28 cellular contexts compared by ENCODE assay signal in genomic region chr2:148944536-148944935, GRCh38.
"Had no signal": no experiment of that assay in that cellular context is flagged by ENCODE, and none has a peak within 500 bp of the region (broad histone marks: within the 10 kb centered on the region; RNA-seq: fewer than 3 reads in every experiment).

No MANE protein-coding gene starts in this region.

- H3K4me1 ChIP-seq: ascending aorta had no signal

- ATAC-seq: activated T-cell treated with anti-CD3 and anti-CD28 coated beads, Interleukin-2, amount 50 U/mL, for 72 hours; activated T-helper 17 cell treated with anti-CD3 and anti-CD28 coated beads, Interleukin-2, amount 50 U/mL, for 72 hours had no signal

- H3K27ac ChIP-seq: ascending aorta, cardiac muscle cell, coronary artery, WERI-Rb-1 had no signal

- DNase-seq: activated CD4-positive, alpha-beta memory T cell treated with anti-CD3 and anti-CD28 coated beads, Interleukin-2, amount 10 ng/mL, durations not matched to agents 7 days and 5 days; activated CD4-positive, alpha-beta T cell treated with anti-CD3 and anti-CD28 coated beads for 1 hour; activated CD4-positive, alpha-beta T cell treated with anti-CD3 and anti-CD28 coated beads for 48 hours; activated CD4-positive, CD25-positive, alpha-beta regulatory T cell; activated CD8-positive, alpha-beta memory T cell treated with anti-CD3 and anti-CD28 coated beads for 24 hours; activated gamma-delta T cell; activated naive CD4-positive, alpha-beta T cell treated with Interleukin-2 at 50 U/mL for 16 hours; activated naive CD8-positive, alpha-beta T cell treated with anti-CD3 and anti-CD28 coated beads, Interleukin-2, amount 10 ng/mL, durations not matched to agents 7 days and 5 days; activated T-cell treated with anti-CD3 and anti-CD28 coated beads, Interleukin-2, amount 50 U/mL, for 1 hour; activated T-cell treated with anti-CD3 and anti-CD28 coated beads, Interleukin-2, amount 50 U/mL, for 72 hours; amygdala; NCI-H1105; NCI-H1436 treated with DMSO at 0.1 percent for 48 hours; NCI-H1694 treated with DMSO at 0.1 percent for 48 hours; NCI-H2029; NCI-H345; NCI-H510A; NCI-H526; NCI-H748 treated with DMSO at 0.1 percent for 48 hours; NK-92 treated with Interleukin-12 subunit alpha and Interleukin-12 subunit beta, amount 100 ng/mL, for 24 hours; OCI-M1; Right ventricle myocardium superior; T1000; WERI-Rb-1 had no signal

- H3K36me3 ChIP-seq: ascending aorta, cardiac muscle cell, WERI-Rb-1 had no signal

- H3K27me3 ChIP-seq: ascending aorta, cardiac muscle cell had no signal

- H3K4me3 ChIP-seq: ascending aorta, cardiac muscle cell, coronary artery had no signal
